In genomic region chr7:28115261-28115660, GRCh38 we compare ENCODE assay signal across 27 cellular contexts.
"Had no signal": no experiment of that assay in that cellular context is flagged by ENCODE, and none has a peak within 500 bp of the region (broad histone marks: within the 10 kb centered on the region; RNA-seq: fewer than 3 reads in every experiment).

No MANE protein-coding gene starts in this region.

- H3K27me3 ChIP-seq: ascending aorta, body of pancreas, SJSA1 had no signal

- H3K27ac ChIP-seq: ascending aorta, body of pancreas, SJSA1 had no signal

- H3K4me3 ChIP-seq: ascending aorta, body of pancreas, SJSA1 had no signal

- H3K4me3 Mint-ChIP-seq: activated CD8-positive, alpha-beta memory T cell treated with anti-CD3 and anti-CD28 coated beads, Interleukin-2, amount 10 ng/mL, durations not matched to agents 7 days and 5 days; activated naive CD4-positive, alpha-beta T cell treated with anti-CD3 and anti-CD28 coated beads, Interleukin-2, amount 50 U/mL, for 24 hours; activated T-cell treated with anti-CD3 and anti-CD28 coated beads, Interleukin-2, amount 50 U/mL, for 24 hours; activated T-helper 1 cell treated with anti-CD3 and anti-CD28 coated beads, Interleukin-12 subunit alpha, Interleukin-12 subunit beta, Interleukin-2, Interleukin-4 antibody, amounts not matched to agents 30 ng/mL and 10 ng/mL and 1 ng/mL, durations not matched to agents 14 hours and 24 hours and 36 hours; T-helper 2 cell treated with Interferon-gamma antibody and Interleukin-4, amounts not matched to agents 5 μg/mL and 100 μg/mL, for 36 hours had no signal

- H3K27me3 Mint-ChIP-seq: activated CD8-positive, alpha-beta memory T cell treated with anti-CD3 and anti-CD28 coated beads, Interleukin-2, amount 10 ng/mL, durations not matched to agents 7 days and 5 days; activated naive CD4-positive, alpha-beta T cell treated with anti-CD3 and anti-CD28 coated beads, Interleukin-2, amount 50 U/mL, for 24 hours; activated T-cell treated with anti-CD3 and anti-CD28 coated beads, Interleukin-2, amount 50 U/mL, for 24 hours had no signal

- H3K36me3 ChIP-seq: ascending aorta had no signal

- H3K9me3 Mint-ChIP-seq: activated naive CD4-positive, alpha-beta T cell treated with anti-CD3 and anti-CD28 coated beads, Interleukin-2, amount 50 U/mL, for 24 hours; activated T-cell treated with anti-CD3 and anti-CD28 coated beads, Interleukin-2, amount 50 U/mL, for 24 hours; activated T-helper 1 cell treated with anti-CD3 and anti-CD28 coated beads, Interleukin-12 subunit alpha, Interleukin-12 subunit beta, Interleukin-2, Interleukin-4 antibody, amounts not matched to agents 30 ng/mL and 10 ng/mL and 1 ng/mL, durations not matched to agents 14 hours and 24 hours and 36 hours; T-helper 2 cell treated with Interferon-gamma antibody and Interleukin-4, amounts not matched to agents 5 μg/mL and 100 μg/mL, for 36 hours had no signal

- H3K4me1 ChIP-seq: body of pancreas had no signal

- H3K27ac Mint-ChIP-seq: activated CD8-positive, alpha-beta memory T cell treated with anti-CD3 and anti-CD28 coated beads, Interleukin-2, amount 10 ng/mL, durations not matched to agents 7 days and 5 days; activated naive CD4-positive, alpha-beta T cell treated with anti-CD3 and anti-CD28 coated beads, Interleukin-2, amount 50 U/mL, for 24 hours; activated T-cell treated with anti-CD3 and anti-CD28 coated beads, Interleukin-2, amount 50 U/mL, for 24 hours; activated T-helper 1 cell treated with anti-CD3 and anti-CD28 coated beads, Interleukin-12 subunit alpha, Interleukin-12 subunit beta, Interleukin-2, Interleukin-4 antibody, amounts not matched to agents 30 ng/mL and 10 ng/mL and 1 ng/mL, durations not matched to agents 14 hours and 24 hours and 36 hours; T-helper 2 cell treated with Interferon-gamma antibody and Interleukin-4, amounts not matched to agents 5 μg/mL and 100 μg/mL, for 36 hours had no signal

- DNase-seq: activated CD4-positive, alpha-beta T cell treated with anti-CD3 and anti-CD28 coated beads for 48 hours; activated CD4-positive, alpha-beta T cell treated with anti-CD3 and anti-CD28 coated beads, Interleukin-2, amount 50 U/mL, for 4 hours; activated CD8-positive, alpha-beta memory T cell treated with anti-CD3 and anti-CD28 coated beads, Interleukin-2, amount 10 ng/mL, durations not matched to agents 7 days and 5 days; activated effector memory CD4-positive, alpha-beta T cell treated with Interleukin-2 at 50 U/mL for 16 hours; activated naive CD4-positive, alpha-beta T cell; activated T-cell treated with anti-CD3 and anti-CD28 coated beads, Interleukin-2, amount 50 U/mL, for 24 hours; body of pancreas; IMR-90; KG1; NCI-H1092; NCI-H1417; NCI-H1694; NCI-H2029 treated with DMSO at 0.1 percent for 48 hours; NCI-H345; NCI-H510A; NCI-H526 treated with DMSO at 0.1 percent for 48 hours; NCI-H82; RPMI8226; SHP77; SW 1271 had no signal

- ATAC-seq: activated CD4-positive, CD25-positive, alpha-beta regulatory T cell treated with anti-CD3 and anti-CD28 coated beads, Interleukin-2, amount 50 U/mL, for 24 hours; activated CD8-positive, alpha-beta memory T cell treated with anti-CD3 and anti-CD28 coated beads, Interleukin-2, amount 10 ng/mL, durations not matched to agents 7 days and 5 days; body of pancreas; SK-N-SH treated with all-trans-retinoic acid at 6 μM for 48 hours had no signal

- H3K9me3 ChIP-seq: ascending aorta, body of pancreas, SJSA1 had no signal
